In the genomic region with DNA sequence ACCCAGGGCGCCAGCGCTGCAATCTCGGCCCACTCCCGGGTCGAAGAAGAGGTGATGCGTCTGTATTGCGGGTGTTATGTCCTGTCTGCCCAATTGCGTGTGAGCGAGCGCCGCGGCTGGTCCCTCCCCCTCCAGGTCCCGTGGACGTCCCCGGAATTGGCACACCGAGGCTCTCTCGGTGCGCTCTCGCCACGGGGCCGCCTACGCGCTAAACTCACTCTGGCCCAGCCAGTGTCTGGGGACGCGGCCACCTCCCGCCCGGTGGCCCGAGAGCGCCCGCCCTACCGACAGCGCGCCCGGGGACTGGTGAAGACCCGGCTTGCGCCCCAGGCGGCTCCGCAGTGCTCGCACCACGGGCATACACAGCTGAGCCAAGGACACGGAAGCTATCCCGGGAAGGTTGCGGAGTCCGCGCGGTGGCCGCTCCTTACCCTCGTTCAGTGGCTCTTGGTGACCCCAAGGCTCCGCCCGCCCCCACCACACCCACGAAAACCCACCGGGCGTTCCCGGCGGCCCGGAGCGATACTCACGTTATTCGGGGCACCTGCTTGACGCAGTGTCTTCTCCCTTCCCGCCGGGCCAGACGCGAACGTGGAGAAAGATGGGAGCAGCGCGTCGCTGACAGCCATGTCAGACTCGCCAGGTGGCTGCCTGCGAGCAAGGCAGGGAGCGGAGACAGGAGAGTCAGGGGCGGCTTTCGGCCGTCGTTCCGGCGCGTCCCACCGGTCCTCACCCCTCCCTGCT, we compare ENCODE assay signal across 8 cellular contexts.
DNase-seq lines count a peak whose midpoint lies in the region; ATAC-seq and TF ChIP-seq lines count a peak whose summit lies in the region.

No MANE protein-coding gene starts in this region.

- no peaks in the 10 kb centered on the region for H3K4me1 ChIP-seq in MM.1S (ENCODE audit: low read length)
- peaks cover 4% of the 10 kb centered on the region for H3K4me1 ChIP-seq in rectal smooth muscle tissue (ENCODE audit: control insufficient read depth, insufficient read depth, low read length)

- TF ChIP-seq CTCF in MM.1S (IDR thresholded peaks at IDR 0.05; ENCODE audit: low read length) (no peak), astrocyte of the cerebellum (IDR thresholded peaks at IDR 0.05; ENCODE audit: low read depth, low read length, missing control alignments) (no peak)

- H3K9ac ChIP-seq in MM.1S (ENCODE audit: low read length) (peak overlapping the region; percentile 70), rectal smooth muscle tissue (ENCODE audit: low read length) (peak overlapping the region; percentile 46)

- H3K9me3 ChIP-seq in MM.1S (replicated peaks; ENCODE audit: insufficient read depth, low read length) = no peaks in the 10 kb centered on the region

- H3K27ac ChIP-seq in MM.1S (ENCODE audit: low read length) (peak overlapping the region; percentile 27; the same call in 1 of the 2 replicates), rectal smooth muscle tissue (ENCODE audit: low read depth, low read length) (peak overlapping the region; percentile 74)

- H3K4me3 ChIP-seq in MM.1S (ENCODE audit: low read length) = peak overlapping the region; percentile 65
- H3K4me3 ChIP-seq in astrocyte of the cerebellum (ENCODE audit: low read depth, low read length) = peak overlapping the region; percentile 55
- peak overlapping the region; percentile 75 for H3K4me3 ChIP-seq in rectal smooth muscle tissue (ENCODE audit: low read length)

- in situ Hi-C loops in astrocyte of the cerebellum (cut with HindIII; ENCODE audit: low sequenced_read_pairs) = loop anchor here (25.0 kb wide), 2 partner anchors 1049 to 1274 kb away; no protein-coding TSS in a partner anchor

- no peaks in the 10 kb centered on the region for H3K9me2 ChIP-seq in MM.1S (replicated peaks; ENCODE audit: insufficient read depth, low read length)

- peak; percentile 32 for DNase-seq in DMS153 treated with DMSO at 0.1 percent for 48 hours (lab: John Stamatoyannopoulos, UW; ENCODE audit: unreplicated experiment)
- no peak for DNase-seq in MM.1S
- no peak for DNase-seq in astrocyte of the cerebellum (ENCODE audit: low read depth)
- peak in 27 of 51 donors; percentile 5 to 49 (median 33) for DNase-seq in hypothalamus (lab: John Stamatoyannopoulos, UW)

- ATAC-seq in GM21529 (IDR thresholded peaks at IDR 0.05; ENCODE audit: unreplicated experiment) = no peak
- no peak for ATAC-seq in HG02763 (IDR thresholded peaks at IDR 0.05; ENCODE audit: unreplicated experiment)
- ATAC-seq in GM18519 (IDR thresholded peaks at IDR 0.05; ENCODE audit: low FRiP score, unreplicated experiment) = no peak

- H3K36me3 ChIP-seq in MM.1S (replicated peaks; ENCODE audit: insufficient read depth, low read length) (no peaks in the 10 kb centered on the region), rectal smooth muscle tissue (ENCODE audit: control insufficient read depth, insufficient read depth, low read length) (peaks cover 8% of the 10 kb centered on the region)

- no peaks in the 10 kb centered on the region for H3K79me2 ChIP-seq in MM.1S (ENCODE audit: low read length)

- H2AFZ ChIP-seq in MM.1S (ENCODE audit: low read length) = peak overlapping the region; percentile 67

- peak overlapping the region; percentile 92 for H3K4me2 ChIP-seq in MM.1S (ENCODE audit: low read depth, low read length)

- H3F3A ChIP-seq in MM.1S (ENCODE audit: insufficient read depth, low read length) = peaks cover 3% of the 10 kb centered on the region; the same call in 1 of the 2 replicates

- H3K27me3 ChIP-seq in MM.1S (replicated peaks; ENCODE audit: insufficient read depth, low read length) = no peaks in the 10 kb centered on the region
- no peaks in the 10 kb centered on the region for H3K27me3 ChIP-seq in rectal smooth muscle tissue (ENCODE audit: control insufficient read depth, insufficient read depth, low read length)

- H4K20me1 ChIP-seq in MM.1S (ENCODE audit: insufficient read depth, low read length) = no peaks in the 10 kb centered on the region

Comparison
In these comparisons a context has a peak if more than half of its experiments do, and no peak if none do; other contexts are left out.
1. DNase-seq: peak in DMS153 treated with DMSO at 0.1 percent for 48 hours (single experiment) and hypothalamus (27 of 51); none in MM.1S (single experiment) and astrocyte of the cerebellum (single experiment).
2. Peak in every context shown above with its lines, with median percentiles within 50 percentile points of each other: H3K4me3 ChIP-seq.